8 cellular contexts compared by ENCODE assay signal in genomic region chr17:29148257-29148789, GRCh38. TPM values are rescaled to one million over a fixed set of nuclear protein-coding genes. Genes with fewer than 3 reads are reported as not detected.
A peak's percentile ranks its signal among the peaks of the same experiment; 100 is the strongest.
DNase-seq lines count a peak whose midpoint lies in the region; ATAC-seq and TF ChIP-seq lines count a peak whose summit lies in the region.

No MANE protein-coding gene starts in this region.

- H3K36me3 ChIP-seq in heart right ventricle: no peaks in the 10 kb centered on the region
- no peaks in the 10 kb centered on the region for H3K36me3 ChIP-seq in lung (ENCODE audit: control insufficient read depth in 2 of 2, insufficient read depth in 2 of 2, low read length in 2 of 2)
- H3K36me3 ChIP-seq in urinary bladder (ENCODE audit: insufficient read depth): no peaks in the 10 kb centered on the region

- intact Hi-C loops in heart right ventricle (cut with DNase I) (loop anchor here in 9 of 10 donors (1.0 to 10.0 kb wide), 8 partner anchors 32 to 416 kb away; partner anchors contain the start of genes MYO18A (in 4 of the 9), NUFIP2 (in 2 of the 9), ABHD15 (in 1 of the 9) and TP53I13 (in 1 of the 9)), cardiac septum (cut with DNase I) (loop anchor here (2.0 to 5.0 kb wide), 2 partner anchors 70 to 144 kb away; partner anchors contain the start of gene NUFIP2)

- TF ChIP-seq CTCF in heart right ventricle (IDR thresholded peaks at IDR 0.05) (no peak), lung (IDR thresholded peaks at IDR 0.05; ENCODE audit: control extremely low read depth, extremely low read depth) (no peak)

- H3K4me1 ChIP-seq in heart right ventricle (peaks cover 7 to 72% (median 47%) of the 10 kb centered on the region in 9 donors), lung (ENCODE audit: control insufficient read depth in 2 of 2, insufficient read depth in 2 of 2, low read length in 2 of 2) (peaks cover 2 to 10% of the 10 kb centered on the region in 2 donors), urinary bladder (ENCODE audit: insufficient read depth) (no peaks in the 10 kb centered on the region)

- ATAC-seq in heart right ventricle (peak in 1 of 8 donors; percentile 13), lung (ENCODE audit: insufficient read depth, low FRiP score) (no peak)
- ATAC-seq in activated naive CD8-positive, alpha-beta T cell treated with anti-CD3 and anti-CD28 coated beads, Interleukin-2, amount 50 U/mL, for 24 hours: no peak

- H3K4me1 Mint-ChIP-seq in activated naive CD8-positive, alpha-beta T cell treated with anti-CD3 and anti-CD28 coated beads, Interleukin-2, amount 50 U/mL, for 24 hours: peaks cover 54% of the 10 kb centered on the region

- H3K9me3 Mint-ChIP-seq in activated naive CD8-positive, alpha-beta T cell treated with anti-CD3 and anti-CD28 coated beads, Interleukin-2, amount 50 U/mL, for 24 hours: no peaks in the 10 kb centered on the region

- peak overlapping the region; percentile 71 for H3K4me3 Mint-ChIP-seq in activated naive CD8-positive, alpha-beta T cell treated with anti-CD3 and anti-CD28 coated beads, Interleukin-2, amount 50 U/mL, for 24 hours

- DNase-seq in heart right ventricle (no peak), cardiac septum (ENCODE audit: low spot score) (no peak), lung (ENCODE audit: low spot score) (peak; percentile 76), SIG-M5 (lab: John Stamatoyannopoulos, UW) (no peak)
- no peak for DNase-seq in activated naive CD8-positive, alpha-beta T cell treated with anti-CD3 and anti-CD28 coated beads, Interleukin-2, amount 50 U/mL, for 24 hours
- DNase-seq in stimulated activated CD4-positive, alpha-beta T cell treated with anti-CD3 and anti-CD28 coated beads, Interleukin-2, amount 100 ng/mL, for 48 hours: no peak
- no peak for DNase-seq in stimulated activated CD4-positive, alpha-beta T cell treated with anti-CD3 and anti-CD28 coated beads, Interleukin-4, amount 100 ng/mL, for 4 hours

- 33 to 36% methylated on average over 5 of the region's 5 CpGs for WGBS in heart right ventricle, 2 donors
- 27 to 40% methylated on average over 5 of the region's 5 CpGs for WGBS in lung, 2 donors
- WGBS in urinary bladder: 40% methylated on average over 5 of the region's 5 CpGs

- H3K4me3 ChIP-seq in heart right ventricle: peak overlapping the region in 9 of 10 donors; percentile 21 to 65 (median 59)
- H3K4me3 ChIP-seq in lung: no peak overlapping the region
- peak overlapping the region; percentile 48 for H3K4me3 ChIP-seq in urinary bladder (ENCODE audit: low read depth, low read length)

- H3K36me3 Mint-ChIP-seq in activated naive CD8-positive, alpha-beta T cell treated with anti-CD3 and anti-CD28 coated beads, Interleukin-2, amount 50 U/mL, for 24 hours (ENCODE audit: low read depth): no peaks in the 10 kb centered on the region

- H3K27ac Mint-ChIP-seq in activated naive CD8-positive, alpha-beta T cell treated with anti-CD3 and anti-CD28 coated beads, Interleukin-2, amount 50 U/mL, for 24 hours: peak overlapping the region; percentile 84

- H3K27me3 ChIP-seq in heart right ventricle: no peaks in the 10 kb centered on the region
- H3K27me3 ChIP-seq in lung (ENCODE audit: control insufficient read depth, insufficient read depth): no peaks in the 10 kb centered on the region

- H3K9me3 ChIP-seq in heart right ventricle: no peaks in the 10 kb centered on the region
- H3K9me3 ChIP-seq in lung (ENCODE audit: control insufficient read depth in 2 of 2, insufficient read depth in 1 of 2, low read length in 1 of 2): no peaks in the 10 kb centered on the region

- no peaks in the 10 kb centered on the region for H3K27me3 Mint-ChIP-seq in activated naive CD8-positive, alpha-beta T cell treated with anti-CD3 and anti-CD28 coated beads, Interleukin-2, amount 50 U/mL, for 24 hours

- peak overlapping the region; percentile 14 to 89 (median 78) for H3K27ac ChIP-seq in heart right ventricle
- H3K27ac ChIP-seq in lung (ENCODE audit: low read depth in 1 of 2, low read length in 1 of 2): peak overlapping the region; percentile 78 to 82
- peak overlapping the region; percentile 11 for H3K27ac ChIP-seq in urinary bladder (ENCODE audit: low read depth)

RNA-seq across cellular contexts. Expression of gene MYO18A, which starts 31.9 kb away (rescaled TPM):
- total RNA-seq in heart right ventricle (100 to 1,000 TPM; 217 to 408 (median 327) TPM), cardiac septum (317 TPM), lung (10 to 100 TPM; 55.3 to 65.2 TPM), urinary bladder (33.8 TPM)
- polyA plus RNA-seq in heart right ventricle (100 to 1,000 TPM in 1 of 2 donors, 10 to 100 TPM in 1; 61.4 to 442 TPM), lung (10 to 100 TPM; 19.0 to 43.3 TPM), urinary bladder (30.6 TPM)

Comparison
In these comparisons a context has a peak if more than half of its experiments do, and no peak if none do; other contexts are left out.
1. H3K27ac ChIP-seq: peak in every context shown above with its lines; median percentile 80 in lung; 78 in heart right ventricle; 11 in urinary bladder.